Comparison of ENCODE assay signal across 7 cellular contexts in the genomic region with DNA sequence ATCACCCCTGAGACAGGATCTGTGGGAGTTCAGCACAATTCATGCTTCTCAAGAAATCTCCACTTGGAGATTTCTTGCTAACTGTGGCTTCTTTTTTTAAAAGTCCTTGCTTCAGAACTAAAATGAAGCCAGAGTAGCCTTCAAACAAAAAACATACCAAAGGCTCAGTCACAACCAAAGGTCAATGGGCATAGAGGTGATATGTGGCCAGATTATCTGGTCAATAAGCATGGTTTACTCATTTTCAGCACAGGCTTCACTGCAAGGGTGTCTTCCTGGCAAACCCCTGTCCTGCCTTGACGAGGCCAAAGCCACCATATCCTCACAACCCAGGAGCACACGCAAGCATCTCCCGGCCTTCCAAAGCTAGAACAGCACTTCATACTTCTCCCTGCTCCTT. TPM values are rescaled to one million over a fixed set of nuclear protein-coding genes. Genes with fewer than 3 reads are reported as not detected.
"Had no signal": no experiment of that assay in that cellular context is flagged by ENCODE, and none has a peak within 500 bp of the region (broad histone marks: within the 10 kb centered on the region; RNA-seq: fewer than 3 reads in every experiment).

No MANE protein-coding gene starts in this region.

- H3K27ac Mint-ChIP-seq: GM23338, H9, IgD-negative memory B cell had no signal

- H3K4me1 Mint-ChIP-seq: GM23338, H9 had no signal

- H3K4me3 Mint-ChIP-seq: GM23338, H9, IgD-negative memory B cell had no signal

- H3K4me2 ChIP-seq: GM23338 had no signal

- ATAC-seq: GM23338 had no signal

- DNase-seq: H9, HCEC 1CT, KBM-7 had no signal

- H3K4me3 ChIP-seq: GM23338 had no signal

RNA-seq across cellular contexts. Expression of gene SPRR4, which starts 11.2 kb away (rescaled TPM):
- total RNA-seq: GM23338, H1, H9, HT-29 had no signal

RNA-seq across cellular contexts. Expression of gene SPRR5, which starts 12.3 kb away (rescaled TPM):
- total RNA-seq: GM23338, H1, H9, HT-29 had no signal

RNA-seq across cellular contexts. Expression of gene SPRR1A, which starts 24.6 kb away (rescaled TPM):
- total RNA-seq: GM23338, H1, H9, HT-29 had no signal

RNA-seq across cellular contexts. Expression of gene SPRR3, which starts 42.3 kb away (rescaled TPM):
- total RNA-seq: GM23338, H1, H9 had no signal

RNA-seq across cellular contexts. Expression of gene IVL, which starts 50.9 kb away (rescaled TPM):
- total RNA-seq: GM23338, H1, H9 had no signal
